13 cellular contexts compared by ENCODE assay signal in the genomic region with DNA sequence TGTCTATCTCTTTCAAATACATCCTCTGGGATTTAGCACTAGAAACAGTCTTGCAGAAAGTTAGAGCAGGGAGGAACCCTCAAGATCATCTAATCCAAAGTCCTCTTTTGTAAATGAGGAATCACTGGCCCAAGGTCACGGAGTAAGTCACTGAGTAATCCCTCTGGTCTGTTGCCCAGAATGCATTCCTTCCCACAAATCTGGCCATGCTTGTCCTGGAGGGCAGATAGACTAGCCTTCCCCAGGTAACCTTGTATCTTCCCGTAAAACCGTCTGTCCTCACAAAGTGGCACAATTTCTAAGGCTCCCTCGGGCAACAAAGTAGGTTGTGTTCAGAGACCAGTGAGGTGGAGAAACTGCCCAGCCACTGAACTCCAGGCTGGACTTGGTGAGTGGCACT. TPM values are rescaled to one million over a fixed set of nuclear protein-coding genes. Genes with fewer than 3 reads are reported as not detected.
DNase-seq lines count a peak whose midpoint lies in the region; ATAC-seq, FAIRE-seq and TF ChIP-seq lines count a peak whose summit lies in the region.
"Had no signal": no experiment of that assay in that cellular context is flagged by ENCODE, and none has a peak within 500 bp of the region (broad histone marks: within the 10 kb centered on the region; RNA-seq: fewer than 3 reads in every experiment).

No MANE protein-coding gene starts in this region.

- FAIRE-seq in H54 (lab: Jason Lieb, UNC) (peak; percentile 73), K562 (lab: Jason Lieb, UNC) (no peak)

- H3K9ac ChIP-seq in K562 (ENCODE audit: insufficient read depth in 1 of 2, low read depth in 2 of 2, low read length in 2 of 2) (no peak overlapping the region), skeletal muscle tissue (ENCODE audit: low read depth in 1 of 3, low read length in 3 of 3) (peak overlapping the region in 1 of 3 donors; percentile 8)

- intact Hi-C loops in K562 (cut with micrococcal nuclease) (no loop called here), right cardiac atrium (cut with DNase I) (loop anchor here in 1 of 4 donors (5.0 kb wide), 1 partner anchor 46 kb away; the partner anchor contains the start of gene DDR2)

- H3K27ac ChIP-seq in K562 (ENCODE audit: extremely low read depth, low read depth, low read length) (no peak overlapping the region), right cardiac atrium (ENCODE audit: low read length) (peak overlapping the region; percentile 49), skeletal muscle tissue (ENCODE audit: low read depth, low read length) (peak overlapping the region; percentile 57)

- no peaks in the 10 kb centered on the region for H3K9me1 ChIP-seq in K562 (ENCODE audit: control insufficient read depth, insufficient read depth, low read length)

- POLR2A ChIA-PET in K562 (lab: Yijun Ruan, JAX), result interaction anchor here (0.6 to 1.9 kb wide), 3 partner anchors 10 to 31 kb away, joined by 3 to 8 read pairs (median 3); no protein-coding TSS in a partner anchor

- CTCF ChIA-PET in K562 (lab: Yijun Ruan, JAX; ENCODE audit: low intra/inter-chr PET ratio), result no interaction called here

- no peaks in the 10 kb centered on the region for H3K79me2 ChIP-seq in K562 (ENCODE audit: control insufficient read depth, insufficient read depth, low read length)

- H3K27me3 ChIP-seq in K562 (ENCODE audit: control insufficient read depth in 2 of 2, insufficient read depth in 2 of 2, low read length in 2 of 2) (no peaks in the 10 kb centered on the region; a peak in 1 of 5 replicates), right cardiac atrium (ENCODE audit: control insufficient read depth, insufficient read depth) (no peaks in the 10 kb centered on the region), skeletal muscle tissue (ENCODE audit: control insufficient read depth in 3 of 3, insufficient read depth in 3 of 3, low read length in 3 of 3) (no peaks in the 10 kb centered on the region)
- H3K27me3 ChIP-seq: tibial artery had no signal

- TF ChIP-seq POLR2A in H54 (IDR thresholded peaks at IDR 0.05; ENCODE audit: low read depth, low read length), result no peak
- no peak for TF ChIP-seq POLR2A in K562 (conservative IDR thresholded peaks at IDR 0.05)

- WGBS in K562 (ENCODE audit: insufficient coverage, low coverage, missing lambda C conversion rate), result 27% methylated on average over 4 of the region's 4 CpGs
- 56% methylated on average over 4 of the region's 4 CpGs for WGBS in right cardiac atrium

- H4K20me1 ChIP-seq in K562 (replicated peaks; ENCODE audit: control insufficient read depth, insufficient read depth, low read length), result no peaks in the 10 kb centered on the region

- TF ChIP-seq CTCF in K562 (IDR thresholded peaks at IDR 0.05 in 2 of 3, conservative IDR thresholded peaks at IDR 0.05 in 1 of 3; ENCODE audit: insufficient read depth in 2 of 3, low read depth in 1 of 3, low read length in 3 of 3), result no peak

- DNase-seq in H54 (ENCODE audit: insufficient read length, low spot score), result no peak
- DNase-seq in K562 (ENCODE audit: extremely low read depth in 1 of 4, low spot score in 3 of 4), result no peak
- DNase-seq in right cardiac atrium, result no peak
- DNase-seq in G401 (ENCODE audit: low spot score), result no peak
- no peak for DNase-seq in activated CD8-positive, alpha-beta memory T cell treated with anti-CD3 and anti-CD28 coated beads, Interleukin-2, amount 50 U/mL, for 48 hours
- DNase-seq: activated CD4-positive, CD25-positive, alpha-beta regulatory T cell treated with anti-CD3 and anti-CD28 coated beads, Interleukin-2, amount 50 U/mL, for 72 hours; activated naive CD4-positive, alpha-beta T cell treated with anti-CD3 and anti-CD28 coated beads for 36 hours; H7; NCI-H187 treated with DMSO at 0.1 percent for 48 hours; tibial artery had no signal

- H3K4me1 ChIP-seq in K562 (replicated peaks in 1 of 2; ENCODE audit: control insufficient read depth in 2 of 2, insufficient read depth in 2 of 2, low read length in 2 of 2) (no peaks in the 10 kb centered on the region; a peak in 1 of 5 replicates), right cardiac atrium (ENCODE audit: control insufficient read depth, insufficient read depth, low read length) (peaks cover 8% of the 10 kb centered on the region), skeletal muscle tissue (ENCODE audit: control insufficient read depth in 3 of 3, insufficient read depth in 3 of 3, low read length in 3 of 3) (peaks cover 13 to 26% (median 16%) of the 10 kb centered on the region in 3 donors)

- H2AFZ ChIP-seq in K562 (ENCODE audit: low read depth, low read length), result no peak overlapping the region

- TF ChIP-seq RAD21 in K562 (CRISPR knock-in tag; conservative IDR thresholded peaks at IDR 0.05 in 1 of 2, IDR thresholded peaks at IDR 0.05 in 1 of 2), result no peak

- H3K9me3 ChIP-seq in K562 (replicated peaks; ENCODE audit: control insufficient read depth, insufficient read depth, low read depth, low read length), result no peaks in the 10 kb centered on the region
- no peaks in the 10 kb centered on the region for H3K9me3 ChIP-seq in right cardiac atrium (ENCODE audit: control insufficient read depth, low read length)
- H3K9me3 ChIP-seq in skeletal muscle tissue (ENCODE audit: control insufficient read depth in 3 of 3, low read length in 3 of 3), result no peaks in the 10 kb centered on the region
- H3K9me3 ChIP-seq: tibial artery had no signal

- in situ Hi-C loops in K562 (cut with MboI) (no loop called here), G401 (cut with HindIII; ENCODE audit: low sequenced_read_pairs) (no loop called here)

- H3K4me3 ChIP-seq in K562, result no peak overlapping the region
- H3K4me3 ChIP-seq in right cardiac atrium (ENCODE audit: low read length), result no peak overlapping the region
- H3K4me3 ChIP-seq in skeletal muscle tissue (ENCODE audit: low read length in 3 of 3), result no peak overlapping the region
- H3K4me3 ChIP-seq: tibial artery had no signal

- no peak for TF ChIP-seq EP300 in K562 (IDR thresholded peaks at IDR 0.05; ENCODE audit: low read length)

- no TSS peak for BruUV-seq in K562 (replicated peaks; lab: Mats Ljungman, UMichigan)

- ATAC-seq in K562, result no peak
- peak; percentile 29 to 47 for ATAC-seq in right cardiac atrium
- no peak for ATAC-seq in HG03097 (IDR thresholded peaks at IDR 0.05; ENCODE audit: low FRiP score, unreplicated experiment)
- no peak for ATAC-seq in GM21390 (IDR thresholded peaks at IDR 0.05; ENCODE audit: unreplicated experiment)

- H3K4me2 ChIP-seq in K562 (ENCODE audit: insufficient read depth, low read length), result no peak overlapping the region

- no peaks in the 10 kb centered on the region for H3K36me3 ChIP-seq in K562 (ENCODE audit: control insufficient read depth, insufficient read depth, low read length)
- H3K36me3 ChIP-seq in skeletal muscle tissue (ENCODE audit: control insufficient read depth in 3 of 3, insufficient read depth in 3 of 3, low read length in 3 of 3), result no peaks in the 10 kb centered on the region
- H3K36me3 ChIP-seq: tibial artery had no signal

TF ChIP-seq in K562, 482 proteins besides CTCF, POLR2A, EP300 and RAD21:
- TF ChIP-seq ZEB2 (IDR thresholded peaks at IDR 0.05), result no peak
- TF ChIP-seq ZNF133 (CRISPR knock-in tag; IDR thresholded peaks at IDR 0.05), result no peak
- TF ChIP-seq ESRRA (IDR thresholded peaks at IDR 0.05; ENCODE audit: borderline replicate concordance, low read depth), result 0 out of 2 replicates have a peak, but pooled peaks have one; percentile 20
- TF ChIP-seq FOSL1 (tag; conservative IDR thresholded peaks at IDR 0.05), result 0 out of 2 replicates have a peak, but pooled peaks have one; percentile 21
- TF ChIP-seq KLF1 (tag; IDR thresholded peaks at IDR 0.05), result no peak
- 0 out of 4 replicates have a peak, but pooled peaks of 1 of the 2 experiments have one; percentile 11 for TF ChIP-seq KDM1A (IDR thresholded peaks at IDR 0.05)

RNA-seq across cellular contexts. Expression of gene DDR2, which starts 46.2 kb away (rescaled TPM):
- total RNA-seq in K562 (2011; cell fraction: chromatin; rRNA removed; ENCODE audit: low replicate concordance), result 5.5 and 7.1 TPM in 2 replicates
- total RNA-seq in K562 (2011; cell fraction: nucleolus; rRNA removed), result 1.5 and 3.0 TPM in 2 replicates
- total RNA-seq in K562 (2011; cell fraction: nucleoplasm; rRNA removed), result 1.4 and 3.7 TPM in 2 replicates
- total RNA-seq in K562 (2014; rRNA removed) (0.69 and 2.0 TPM in 2 replicates), K562 (2014; rRNA removed; fragmentation: Illumina TruSeq; extraction: Trizol) (1.3 and 2.2 TPM in 2 replicates), K562 (2015; rRNA removed; fragmentation: Illumina TruSeq; extraction: Trizol) (1.2 and 1.3 TPM in 2 replicates), K562 (2021) (1.6 and 1.7 TPM in 2 replicates), right cardiac atrium (10 to 100 TPM; 57.7 to 82.1 (median 67.4) TPM), skeletal muscle tissue (40.2 TPM)
- polyA plus RNA-seq in K562 (2011; rRNA removed) (0.75 and 1.4 TPM in 2 replicates), K562 (2014; fragmentation: Illumina TruSeq; extraction: Trizol) (1.1 and 1.5 TPM in 2 replicates), K562 (2014; fragmentation: Nextera tagmentation; extraction: Ambion mirVana) (under 1 TPM; 0.36 to 0.51 TPM), K562 (2014; rRNA removed) (0.57 and 0.89 TPM in 2 replicates), right cardiac atrium (12.8 TPM)
- 0.39 and 1.5 TPM in 2 replicates for polyA plus RNA-seq in K562 (2011; cell fraction: cytosol; rRNA removed)
- 6.2 and 7.1 TPM in 2 replicates for polyA plus RNA-seq in K562 (2011; cell fraction: nucleus; rRNA removed)
- 1.0 and 2.3 TPM in 2 replicates for polyA plus RNA-seq in K562 (2012)
- polyA minus RNA-seq in K562 (2011; rRNA and poly(A)+ RNA removed), result 3.4 and 3.5 TPM in 2 replicates
- polyA minus RNA-seq in K562 (2011; cell fraction: cytosol; rRNA and poly(A)+ RNA removed), result 0.57 and 1.3 TPM in 2 replicates
- polyA minus RNA-seq in K562 (2011; cell fraction: nucleus; rRNA and poly(A)+ RNA removed), result 3.8 and 6.6 TPM in 2 replicates
- total RNA-seq in G401 (2014; rRNA removed; shearing (Covaris generic)), result 34.3 and 37.5 TPM in 2 replicates

Comparison
In these comparisons a context has a peak if more than half of its experiments do, and no peak if none do; other contexts are left out.
1. ATAC-seq: peak in right cardiac atrium (2 of 2); none in K562 (single experiment), HG03097 (single experiment) and GM21390 (single experiment).